ENCODE assay signal across 2 cellular contexts in the genomic region with DNA sequence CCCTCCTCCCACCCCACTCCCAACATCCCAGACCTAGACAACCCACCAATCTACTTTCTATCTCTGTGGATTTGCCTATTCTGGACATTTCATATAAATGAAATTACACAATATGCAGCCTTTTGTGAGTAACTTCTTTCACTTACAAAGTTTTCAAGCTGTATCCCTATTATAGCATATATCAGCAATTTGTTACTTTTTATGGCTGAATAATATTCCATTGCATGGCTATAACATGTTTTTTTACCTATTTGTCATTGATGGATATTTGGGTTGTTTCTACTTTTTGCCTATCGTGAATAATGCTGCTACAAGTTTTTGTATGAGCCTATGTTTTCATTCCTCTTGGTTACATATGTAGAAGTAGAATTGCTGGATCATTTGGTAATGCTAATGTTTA.
TF ChIP-seq lines count a peak whose summit lies in the region.

No MANE protein-coding gene starts in this region.

TF ChIP-seq in HepG2, 621 proteins besides CTCF, POLR2A, EP300 and RAD21:
- TF ChIP-seq MAFF (IDR thresholded peaks at IDR 0.05; ENCODE audit: low read depth, low read length) (0 out of 2 replicates have a peak, but pooled peaks have one; percentile 5), ZNF17 (CRISPR knock-in tag; IDR thresholded peaks at IDR 0.05) (no peak), MAFK (conservative IDR thresholded peaks at IDR 0.05 in 1 of 2, IDR thresholded peaks at IDR 0.05 in 1 of 2; ENCODE audit: low read length in 2 of 2) (peak in 1 of 2 experiments; percentile 42; a peak in 2 of 4 replicates)

TF ChIP-seq in K562, 482 proteins besides CTCF, POLR2A, EP300 and RAD21:
- TF ChIP-seq ZNF146 (CRISPR knock-in tag; IDR thresholded peaks at IDR 0.05; ENCODE audit: unreplicated experiment), result peak; percentile 83
- TF ChIP-seq POLR2B (IDR thresholded peaks at IDR 0.05; ENCODE audit: low read depth, partially characterized antibody), result no peak
- TF ChIP-seq ELF4 (CRISPR knock-in tag; IDR thresholded peaks at IDR 0.05), result no peak
- peak; percentile 78 for TF ChIP-seq ZNF316 (IDR thresholded peaks at IDR 0.05)
- TF ChIP-seq MAFG (tag; conservative IDR thresholded peaks at IDR 0.05), result 0 out of 2 replicates have a peak, but pooled peaks have one; percentile 13
- no peak for TF ChIP-seq CHD1 (IDR thresholded peaks at IDR 0.05; ENCODE audit: low read length)
- no peak for TF ChIP-seq TGIF2 (CRISPR knock-in tag; IDR thresholded peaks at IDR 0.05)
- TF ChIP-seq, protein P1, sequence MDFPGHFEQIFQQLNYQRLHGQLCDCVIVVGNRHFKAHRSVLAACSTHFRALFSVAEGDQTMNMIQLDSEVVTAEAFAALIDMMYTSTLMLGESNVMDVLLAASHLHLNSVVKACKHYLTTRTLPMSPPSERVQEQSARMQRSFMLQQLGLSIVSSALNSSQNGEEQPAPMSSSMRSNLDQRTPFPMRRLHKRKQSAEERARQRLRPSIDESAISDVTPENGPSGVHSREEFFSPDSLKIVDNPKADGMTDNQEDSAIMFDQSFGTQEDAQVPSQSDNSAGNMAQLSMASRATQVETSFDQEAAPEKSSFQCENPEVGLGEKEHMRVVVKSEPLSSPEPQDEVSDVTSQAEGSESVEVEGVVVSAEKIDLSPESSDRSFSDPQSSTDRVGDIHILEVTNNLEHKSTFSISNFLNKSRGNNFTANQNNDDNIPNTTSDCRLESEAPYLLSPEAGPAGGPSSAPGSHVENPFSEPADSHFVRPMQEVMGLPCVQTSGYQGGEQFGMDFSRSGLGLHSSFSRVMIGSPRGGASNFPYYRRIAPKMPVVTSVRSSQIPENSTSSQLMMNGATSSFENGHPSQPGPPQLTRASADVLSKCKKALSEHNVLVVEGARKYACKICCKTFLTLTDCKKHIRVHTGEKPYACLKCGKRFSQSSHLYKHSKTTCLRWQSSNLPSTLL (IDR thresholded peaks at IDR 0.05), result no peak
- no peak for TF ChIP-seq ZNF507 (tag; conservative IDR thresholded peaks at IDR 0.05)
- no peak for TF ChIP-seq CHAMP1 (IDR thresholded peaks at IDR 0.05)
- TF ChIP-seq, protein P2, sequence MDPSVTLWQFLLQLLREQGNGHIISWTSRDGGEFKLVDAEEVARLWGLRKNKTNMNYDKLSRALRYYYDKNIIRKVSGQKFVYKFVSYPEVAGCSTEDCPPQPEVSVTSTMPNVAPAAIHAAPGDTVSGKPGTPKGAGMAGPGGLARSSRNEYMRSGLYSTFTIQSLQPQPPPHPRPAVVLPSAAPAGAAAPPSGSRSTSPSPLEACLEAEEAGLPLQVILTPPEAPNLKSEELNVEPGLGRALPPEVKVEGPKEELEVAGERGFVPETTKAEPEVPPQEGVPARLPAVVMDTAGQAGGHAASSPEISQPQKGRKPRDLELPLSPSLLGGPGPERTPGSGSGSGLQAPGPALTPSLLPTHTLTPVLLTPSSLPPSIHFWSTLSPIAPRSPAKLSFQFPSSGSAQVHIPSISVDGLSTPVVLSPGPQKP (CRISPR knock-in tag; IDR thresholded peaks at IDR 0.05), result no peak
- TF ChIP-seq NCOA4 (IDR thresholded peaks at IDR 0.05; ENCODE audit: partially characterized antibody), result no peak
- TF ChIP-seq CCNT2 (IDR thresholded peaks at IDR 0.05; ENCODE audit: borderline replicate concordance, extremely low read depth, insufficient read length, low read depth, low read length), result no peak
- no peak for TF ChIP-seq COPS2 (conservative IDR thresholded peaks at IDR 0.05)
- 0 out of 2 replicates have a peak, but pooled peaks have one; percentile 37 for TF ChIP-seq C11orf30 (IDR thresholded peaks at IDR 0.05; ENCODE audit: low read depth)
- no peak for TF ChIP-seq ZNF76 (CRISPR knock-in tag; IDR thresholded peaks at IDR 0.05; ENCODE audit: borderline replicate concordance)
- no peak for TF ChIP-seq ERF (CRISPR knock-in tag; IDR thresholded peaks at IDR 0.05)
- TF ChIP-seq DDX20 (tag; IDR thresholded peaks at IDR 0.05; ENCODE audit: low read depth), result no peak
- no peak for TF ChIP-seq TAL1 (IDR thresholded peaks at IDR 0.05)
